In genomic region chr2:25374827-25375226, GRCh38 we compare ENCODE assay signal across 18 cellular contexts. TPM values are rescaled to one million over a fixed set of nuclear protein-coding genes. Genes with fewer than 3 reads are reported as not detected.
DNase-seq lines count a peak whose midpoint lies in the region; ATAC-seq and TF ChIP-seq lines count a peak whose summit lies in the region.
"Had no signal": no experiment of that assay in that cellular context is flagged by ENCODE, and none has a peak within 500 bp of the region (broad histone marks: within the 10 kb centered on the region; RNA-seq: fewer than 3 reads in every experiment).

No MANE protein-coding gene starts in this region.

- H3K27ac ChIP-seq in WERI-Rb-1: no peak overlapping the region
- no peak overlapping the region for H3K27ac ChIP-seq in upper lobe of right lung
- H3K27ac ChIP-seq in colonic mucosa: no peak overlapping the region
- H3K27ac ChIP-seq in hepatocyte: no peak overlapping the region

- H3K4me1 ChIP-seq in upper lobe of right lung (peaks cover 15% of the 10 kb centered on the region), colonic mucosa (peaks cover 9% of the 10 kb centered on the region), hepatocyte (ENCODE audit: insufficient read depth) (peaks cover 19% of the 10 kb centered on the region)

- H3K4me2 ChIP-seq in hepatocyte: no peak overlapping the region

- H3K36me3 ChIP-seq in WERI-Rb-1 (no peaks in the 10 kb centered on the region), upper lobe of right lung (no peaks in the 10 kb centered on the region), colonic mucosa (no peaks in the 10 kb centered on the region), hepatocyte (replicated peaks; ENCODE audit: insufficient read depth, low read depth) (no peaks in the 10 kb centered on the region)

- no peak for TF ChIP-seq CTCF in WERI-Rb-1 (IDR thresholded peaks at IDR 0.05; ENCODE audit: low read depth, low read length)
- no peak for TF ChIP-seq CTCF in upper lobe of right lung (IDR thresholded peaks at IDR 0.05)
- TF ChIP-seq CTCF in colonic mucosa (IDR thresholded peaks at IDR 0.05): no peak
- TF ChIP-seq CTCF in hepatocyte (IDR thresholded peaks at IDR 0.05; ENCODE audit: poor library complexity): no peak

- no peaks in the 10 kb centered on the region for H4K20me1 ChIP-seq in hepatocyte (ENCODE audit: insufficient read depth, poor library complexity, severe bottlenecking)

- H3K4me1 Mint-ChIP-seq in activated naive CD8-positive, alpha-beta T cell treated with anti-CD3 and anti-CD28 coated beads, Interleukin-2, amount 10 ng/mL, durations not matched to agents 7 days and 5 days: peaks cover 23% of the 10 kb centered on the region
- H3K4me1 Mint-ChIP-seq in activated naive CD8-positive, alpha-beta T cell treated with anti-CD3 and anti-CD28 coated beads for 36 hours: peaks cover 31% of the 10 kb centered on the region

- no peak for ATAC-seq in activated naive CD8-positive, alpha-beta T cell treated with anti-CD3 and anti-CD28 coated beads, Interleukin-2, amount 10 ng/mL, durations not matched to agents 7 days and 5 days (ENCODE audit: low read depth)
- no peak for ATAC-seq in upper lobe of right lung
- ATAC-seq: HCT116 had no signal

- no peak overlapping the region for H3K4me3 ChIP-seq in WERI-Rb-1 (ENCODE audit: low read depth, low read length)
- H3K4me3 ChIP-seq in upper lobe of right lung: no peak overlapping the region
- H3K4me3 ChIP-seq in colonic mucosa: no peak overlapping the region
- no peak overlapping the region for H3K4me3 ChIP-seq in hepatocyte

- H2AFZ ChIP-seq in hepatocyte: no peak overlapping the region

- peaks cover 6% of the 10 kb centered on the region for H3K36me3 Mint-ChIP-seq in activated naive CD8-positive, alpha-beta T cell treated with anti-CD3 and anti-CD28 coated beads, Interleukin-2, amount 10 ng/mL, durations not matched to agents 7 days and 5 days
- H3K36me3 Mint-ChIP-seq in activated naive CD8-positive, alpha-beta T cell treated with anti-CD3 and anti-CD28 coated beads for 36 hours: peaks cover 11% of the 10 kb centered on the region

- POLR2A ChIA-PET in activated naive CD8-positive, alpha-beta T cell treated with anti-CD3 and anti-CD28 coated beads, Interleukin-2, amount 10 ng/mL, durations not matched to agents 7 days and 5 days (lab: Charles Lee): interaction anchor here (4.8 kb wide), 1 partner anchor 12 kb away, joined by 37 read pairs; no protein-coding TSS in a partner anchor

- no peaks in the 10 kb centered on the region for H3K9me2 ChIP-seq in hepatocyte (replicated peaks; ENCODE audit: insufficient read depth)

- no peak overlapping the region for H3K4me3 Mint-ChIP-seq in activated naive CD8-positive, alpha-beta T cell treated with anti-CD3 and anti-CD28 coated beads, Interleukin-2, amount 10 ng/mL, durations not matched to agents 7 days and 5 days
- H3K4me3 Mint-ChIP-seq in activated naive CD8-positive, alpha-beta T cell treated with anti-CD3 and anti-CD28 coated beads for 36 hours: no peak overlapping the region

- H3K9ac ChIP-seq in colonic mucosa (ENCODE audit: low read depth in 2 of 2, low read length in 2 of 2): no peak overlapping the region

- WGBS in hepatocyte (ENCODE audit: low lambda C conversion rate, missing lambda C conversion rate): 99% methylated on average over 5 of the region's 5 CpGs

- intact Hi-C loops in posterior vena cava (cut with DNase I) (loop anchor here in 1 of 2 donors (10.0 kb wide), 1 partner anchor 140 kb away; no protein-coding TSS in a partner anchor), upper lobe of right lung (cut with DNase I) (no loop called here), colonic mucosa (cut with DNase I) (no loop called here)

- H3K9me3 ChIP-seq in WERI-Rb-1 (ENCODE audit: severe bottlenecking) (no peaks in the 10 kb centered on the region), upper lobe of right lung (no peaks in the 10 kb centered on the region), colonic mucosa (no peaks in the 10 kb centered on the region), hepatocyte (ENCODE audit: low read depth) (no peaks in the 10 kb centered on the region)

- H3K27me3 Mint-ChIP-seq in activated naive CD8-positive, alpha-beta T cell treated with anti-CD3 and anti-CD28 coated beads, Interleukin-2, amount 10 ng/mL, durations not matched to agents 7 days and 5 days: no peaks in the 10 kb centered on the region
- H3K27me3 Mint-ChIP-seq in activated naive CD8-positive, alpha-beta T cell treated with anti-CD3 and anti-CD28 coated beads for 36 hours: no peaks in the 10 kb centered on the region
- H3K27me3 Mint-ChIP-seq: CD4-positive, CD25-positive, alpha-beta regulatory T cell; IgD-negative memory B cell had no signal

- peak; percentile 15 for DNase-seq in activated naive CD8-positive, alpha-beta T cell treated with anti-CD3 and anti-CD28 coated beads, Interleukin-2, amount 10 ng/mL, durations not matched to agents 7 days and 5 days
- no peak for DNase-seq in activated naive CD8-positive, alpha-beta T cell treated with anti-CD3 and anti-CD28 coated beads for 36 hours
- DNase-seq in WERI-Rb-1 (peak; percentile 6), posterior vena cava (ENCODE audit: low spot score) (peak; percentile 19), upper lobe of right lung (peak; percentile 38), colonic mucosa (no peak), hepatocyte (ENCODE audit: low spot score) (no peak)
- DNase-seq: CD4-positive, CD25-positive, alpha-beta regulatory T cell; EL; GF-D8; GOT3; NCI-H1105; NCI-H146; NCI-H2029; NCI-H2227 treated with DMSO at 0.1 percent for 48 hours; NCI-H510A had no signal

- no peak overlapping the region for H3K27ac Mint-ChIP-seq in activated naive CD8-positive, alpha-beta T cell treated with anti-CD3 and anti-CD28 coated beads, Interleukin-2, amount 10 ng/mL, durations not matched to agents 7 days and 5 days
- no peak overlapping the region for H3K27ac Mint-ChIP-seq in activated naive CD8-positive, alpha-beta T cell treated with anti-CD3 and anti-CD28 coated beads for 36 hours
- H3K27ac Mint-ChIP-seq: CD4-positive, CD25-positive, alpha-beta regulatory T cell had no signal

- no peaks in the 10 kb centered on the region for H3K79me2 ChIP-seq in hepatocyte

- H3K9me3 Mint-ChIP-seq in activated naive CD8-positive, alpha-beta T cell treated with anti-CD3 and anti-CD28 coated beads, Interleukin-2, amount 10 ng/mL, durations not matched to agents 7 days and 5 days: no peaks in the 10 kb centered on the region
- peaks cover 2% of the 10 kb centered on the region for H3K9me3 Mint-ChIP-seq in activated naive CD8-positive, alpha-beta T cell treated with anti-CD3 and anti-CD28 coated beads for 36 hours
- H3K9me3 Mint-ChIP-seq: CD4-positive, CD25-positive, alpha-beta regulatory T cell; IgD-negative memory B cell had no signal

- H3K27me3 ChIP-seq in WERI-Rb-1 (ENCODE audit: insufficient read depth, low read depth, severe bottlenecking) (no peaks in the 10 kb centered on the region), upper lobe of right lung (no peaks in the 10 kb centered on the region), colonic mucosa (no peaks in the 10 kb centered on the region), hepatocyte (no peaks in the 10 kb centered on the region)

RNA-seq across cellular contexts. Expression of gene DNMT3A, which starts 33.1 kb away (rescaled TPM):
- total RNA-seq in activated naive CD8-positive, alpha-beta T cell treated with anti-CD3 and anti-CD28 coated beads, Interleukin-2, amount 10 ng/mL, durations not matched to agents 7 days and 5 days: 10 to 100 TPM; 76.7 to 84.7 TPM
- 10 to 100 TPM; 90.7 to 92.2 TPM for total RNA-seq in activated naive CD8-positive, alpha-beta T cell treated with anti-CD3 and anti-CD28 coated beads for 36 hours
- 10 to 100 TPM; 25.9 to 26.3 TPM for total RNA-seq in posterior vena cava
- total RNA-seq in upper lobe of right lung: 31.3 TPM
- 10 to 100 TPM; 30.8 to 44.5 TPM for total RNA-seq in colonic mucosa
- 43.8 and 49.5 TPM in 2 replicates for total RNA-seq in hepatocyte
- polyA plus RNA-seq in hepatocyte: 27.9 and 28.3 TPM in 2 replicates

Comparison
In these comparisons a context has a peak if more than half of its experiments do, and no peak if none do; other contexts are left out.
1. DNase-seq: peak in activated naive CD8-positive, alpha-beta T cell treated with anti-CD3 and anti-CD28 coated beads, Interleukin-2, amount 10 ng/mL, durations not matched to agents 7 days and 5 days (single experiment), WERI-Rb-1 (single experiment), posterior vena cava (single experiment) and upper lobe of right lung (single experiment); none in activated naive CD8-positive, alpha-beta T cell treated with anti-CD3 and anti-CD28 coated beads for 36 hours (single experiment), colonic mucosa (single experiment) and hepatocyte (single experiment).